Comparison of ENCODE assay signal across 1 cellular context in the genomic region with DNA sequence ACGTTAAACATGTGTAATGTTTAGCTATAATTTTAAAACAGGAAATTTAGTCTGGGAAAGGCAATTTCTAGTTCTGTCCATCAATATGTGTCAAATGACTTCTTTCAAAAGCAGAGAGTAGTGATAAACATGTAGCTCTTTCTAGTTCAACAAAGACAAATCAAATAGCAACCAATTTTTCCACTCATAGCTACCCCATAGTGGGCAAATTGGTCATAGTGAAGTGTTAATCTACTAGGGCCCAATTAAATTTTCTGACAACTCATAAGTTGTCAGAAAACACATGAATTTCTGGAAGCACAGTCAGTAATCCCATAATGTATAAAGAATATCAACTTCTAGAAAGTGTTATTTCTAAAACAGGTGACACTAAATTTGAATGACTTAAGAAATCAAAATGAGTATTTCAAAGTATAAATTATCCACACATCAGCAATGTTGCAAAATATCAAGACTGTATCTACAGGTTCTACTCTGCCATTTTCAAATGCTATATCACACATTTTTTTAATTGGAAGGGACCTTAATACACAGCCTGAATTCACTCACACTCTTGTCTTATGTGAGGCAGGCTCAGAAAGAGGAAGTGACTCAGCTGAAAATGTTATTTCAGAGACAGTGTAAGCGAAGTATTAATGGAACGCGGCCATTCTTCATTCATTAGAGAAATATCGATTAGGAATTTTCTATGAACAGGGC.
TF ChIP-seq lines count a peak whose summit lies in the region.

No MANE protein-coding gene starts in this region.

TF ChIP-seq in GM23338, 12 proteins besides CTCF, POLR2A, EP300 and RAD21 (continued from another document):
- TF ChIP-seq, protein P1, sequence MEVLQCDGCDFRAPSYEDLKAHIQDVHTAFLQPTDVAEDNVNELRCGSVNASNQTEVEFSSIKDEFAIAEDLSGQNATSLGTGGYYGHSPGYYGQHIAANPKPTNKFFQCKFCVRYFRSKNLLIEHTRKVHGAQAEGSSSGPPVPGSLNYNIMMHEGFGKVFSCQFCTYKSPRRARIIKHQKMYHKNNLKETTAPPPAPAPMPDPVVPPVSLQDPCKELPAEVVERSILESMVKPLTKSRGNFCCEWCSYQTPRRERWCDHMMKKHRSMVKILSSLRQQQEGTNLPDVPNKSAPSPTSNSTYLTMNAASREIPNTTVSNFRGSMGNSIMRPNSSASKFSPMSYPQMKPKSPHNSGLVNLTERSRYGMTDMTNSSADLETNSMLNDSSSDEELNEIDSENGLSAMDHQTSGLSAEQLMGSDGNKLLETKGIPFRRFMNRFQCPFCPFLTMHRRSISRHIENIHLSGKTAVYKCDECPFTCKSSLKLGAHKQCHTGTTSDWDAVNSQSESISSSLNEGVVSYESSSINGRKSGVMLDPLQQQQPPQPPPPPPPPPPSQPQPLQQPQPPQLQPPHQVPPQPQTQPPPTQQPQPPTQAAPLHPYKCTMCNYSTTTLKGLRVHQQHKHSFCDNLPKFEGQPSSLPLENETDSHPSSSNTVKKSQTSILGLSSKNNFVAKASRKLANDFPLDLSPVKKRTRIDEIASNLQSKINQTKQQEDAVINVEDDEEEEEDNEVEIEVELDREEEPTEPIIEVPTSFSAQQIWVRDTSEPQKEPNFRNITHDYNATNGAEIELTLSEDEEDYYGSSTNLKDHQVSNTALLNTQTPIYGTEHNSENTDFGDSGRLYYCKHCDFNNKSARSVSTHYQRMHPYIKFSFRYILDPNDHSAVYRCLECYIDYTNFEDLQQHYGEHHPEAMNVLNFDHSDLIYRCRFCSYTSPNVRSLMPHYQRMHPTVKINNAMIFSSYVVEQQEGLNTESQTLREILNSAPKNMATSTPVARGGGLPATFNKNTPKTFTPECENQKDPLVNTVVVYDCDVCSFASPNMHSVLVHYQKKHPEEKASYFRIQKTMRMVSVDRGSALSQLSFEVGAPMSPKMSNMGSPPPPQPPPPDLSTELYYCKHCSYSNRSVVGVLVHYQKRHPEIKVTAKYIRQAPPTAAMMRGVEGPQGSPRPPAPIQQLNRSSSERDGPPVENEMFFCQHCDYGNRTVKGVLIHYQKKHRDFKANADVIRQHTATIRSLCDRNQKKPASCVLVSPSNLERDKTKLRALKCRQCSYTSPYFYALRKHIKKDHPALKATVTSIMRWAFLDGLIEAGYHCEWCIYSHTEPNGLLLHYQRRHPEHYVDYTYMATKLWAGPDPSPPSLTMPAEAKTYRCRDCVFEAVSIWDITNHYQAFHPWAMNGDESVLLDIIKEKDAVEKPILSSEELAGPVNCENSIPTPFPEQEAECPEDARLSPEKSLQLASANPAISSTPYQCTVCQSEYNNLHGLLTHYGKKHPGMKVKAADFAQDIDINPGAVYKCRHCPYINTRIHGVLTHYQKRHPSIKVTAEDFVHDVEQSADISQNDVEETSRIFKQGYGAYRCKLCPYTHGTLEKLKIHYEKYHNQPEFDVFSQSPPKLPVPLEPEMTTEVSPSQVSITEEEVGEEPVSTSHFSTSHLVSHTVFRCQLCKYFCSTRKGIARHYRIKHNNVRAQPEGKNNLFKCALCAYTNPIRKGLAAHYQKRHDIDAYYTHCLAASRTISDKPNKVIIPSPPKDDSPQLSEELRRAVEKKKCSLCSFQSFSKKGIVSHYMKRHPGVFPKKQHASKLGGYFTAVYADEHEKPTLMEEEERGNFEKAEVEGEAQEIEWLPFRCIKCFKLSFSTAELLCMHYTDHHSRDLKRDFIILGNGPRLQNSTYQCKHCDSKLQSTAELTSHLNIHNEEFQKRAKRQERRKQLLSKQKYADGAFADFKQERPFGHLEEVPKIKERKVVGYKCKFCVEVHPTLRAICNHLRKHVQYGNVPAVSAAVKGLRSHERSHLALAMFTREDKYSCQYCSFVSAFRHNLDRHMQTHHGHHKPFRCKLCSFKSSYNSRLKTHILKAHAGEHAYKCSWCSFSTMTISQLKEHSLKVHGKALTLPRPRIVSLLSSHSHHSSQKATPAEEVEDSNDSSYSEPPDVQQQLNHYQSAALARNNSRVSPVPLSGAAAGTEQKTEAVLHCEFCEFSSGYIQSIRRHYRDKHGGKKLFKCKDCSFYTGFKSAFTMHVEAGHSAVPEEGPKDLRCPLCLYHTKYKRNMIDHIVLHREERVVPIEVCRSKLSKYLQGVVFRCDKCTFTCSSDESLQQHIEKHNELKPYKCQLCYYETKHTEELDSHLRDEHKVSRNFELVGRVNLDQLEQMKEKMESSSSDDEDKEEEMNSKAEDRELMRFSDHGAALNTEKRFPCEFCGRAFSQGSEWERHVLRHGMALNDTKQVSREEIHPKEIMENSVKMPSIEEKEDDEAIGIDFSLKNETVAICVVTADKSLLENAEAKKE (CRISPR knock-in tag; IDR thresholded peaks at IDR 0.05): no peak
- no peak for TF ChIP-seq ZNF114 (CRISPR knock-in tag; IDR thresholded peaks at IDR 0.05)
